In the genomic region with DNA sequence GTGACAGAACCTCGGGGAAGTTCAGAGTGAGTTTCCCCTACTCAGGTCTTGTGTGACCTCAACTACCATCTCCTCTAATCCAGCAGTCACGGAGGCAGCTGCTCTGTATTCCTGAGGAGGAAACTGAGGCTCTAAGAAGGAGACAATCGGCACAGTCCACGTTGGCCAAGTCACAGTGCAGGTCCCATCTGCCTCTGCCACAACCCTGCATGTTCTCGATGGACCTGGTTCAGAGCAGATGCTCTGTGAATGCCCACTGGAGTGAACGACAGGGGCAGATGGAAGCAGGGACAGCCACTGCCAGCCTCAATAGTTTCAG, we compare ENCODE assay signal across 8 cellular contexts. TPM values are rescaled to one million over a fixed set of nuclear protein-coding genes. Genes with fewer than 3 reads are reported as not detected.
A peak's percentile ranks its signal among the peaks of the same experiment; 100 is the strongest.
DNase-seq lines count a peak whose midpoint lies in the region; ATAC-seq, FAIRE-seq and TF ChIP-seq lines count a peak whose summit lies in the region.

No MANE protein-coding gene starts in this region.

- peaks cover 32% of the 10 kb centered on the region for H3K4me1 ChIP-seq in GM12878 (ENCODE audit: control insufficient read depth, insufficient read depth, low read length)
- peaks cover 30% of the 10 kb centered on the region for H3K4me1 ChIP-seq in mesenchymal stem cell (ENCODE audit: control insufficient read depth, insufficient read depth, low read depth, low read length)
- peaks cover 31 to 47% of the 10 kb centered on the region in 2 donors for H3K4me1 ChIP-seq in thyroid gland

- 29% methylated on average over 5 of the region's 6 CpGs for WGBS in GM12878 (ENCODE audit: insufficient coverage, insufficient replicate concordance, low lambda C conversion rate, missing lambda C conversion rate)
- 68% methylated on average over 6 of the region's 6 CpGs for WGBS in mesenchymal stem cell
- WGBS in thyroid gland, 2 donors = 65% methylated on average over 5 to 6 of the region's 6 CpGs

- peak overlapping the region; percentile 84 for H3K4me3 Mint-ChIP-seq in activated T-cell treated with anti-CD3 and anti-CD28 coated beads, Interleukin-2, amount 50 U/mL, for 4 hours

- H2BK120ac ChIP-seq in mesenchymal stem cell (ENCODE audit: low read depth, low read length) = no peak overlapping the region

- no peaks in the 10 kb centered on the region for H3K9me3 Mint-ChIP-seq in activated T-cell treated with anti-CD3 and anti-CD28 coated beads, Interleukin-2, amount 50 U/mL, for 4 hours

- H3K18ac ChIP-seq in mesenchymal stem cell (ENCODE audit: low read depth in 1 of 2, low read length in 2 of 2) = peak overlapping the region in 1 of 2 experiments; percentile 18

- no peak overlapping the region for H2BK5ac ChIP-seq in mesenchymal stem cell (ENCODE audit: low read depth, low read length, poor library complexity, severe bottlenecking)

- H4K8ac ChIP-seq in mesenchymal stem cell (ENCODE audit: low read length) = peak overlapping the region; percentile 10

- H3K4me1 Mint-ChIP-seq in activated T-cell treated with anti-CD3 and anti-CD28 coated beads, Interleukin-2, amount 50 U/mL, for 4 hours (ENCODE audit: low read depth) = peaks cover 42% of the 10 kb centered on the region

- H3K36me3 Mint-ChIP-seq in activated T-cell treated with anti-CD3 and anti-CD28 coated beads, Interleukin-2, amount 50 U/mL, for 4 hours (ENCODE audit: insufficient read depth) = no peaks in the 10 kb centered on the region

- peak overlapping the region; percentile 66 for H3K4me2 ChIP-seq in GM12878 (ENCODE audit: control insufficient read depth, insufficient read depth)
- H3K4me2 ChIP-seq in mesenchymal stem cell (ENCODE audit: low read length, poor library complexity, severe bottlenecking) = no peak overlapping the region

- no TSS peak for BruUV-seq in GM12878 (replicated peaks; lab: Mats Ljungman, UMichigan)

- H3K9me3 ChIP-seq in GM12878 (replicated peaks; ENCODE audit: control insufficient read depth, insufficient read depth, low read length) (no peaks in the 10 kb centered on the region), mesenchymal stem cell (ENCODE audit: control insufficient read depth, low read length) (no peaks in the 10 kb centered on the region), thyroid gland (no peaks in the 10 kb centered on the region)

- H2AFZ ChIP-seq in GM12878 (ENCODE audit: control insufficient read depth, low read depth, low read length) (no peak overlapping the region), mesenchymal stem cell (ENCODE audit: low read depth, low read length) (no peak overlapping the region)

- H2AK5ac ChIP-seq in mesenchymal stem cell (ENCODE audit: low read length, severe bottlenecking) = peak overlapping the region; percentile 47

- H3K36me3 ChIP-seq in GM12878 (ENCODE audit: control insufficient read depth in 2 of 2, insufficient read depth in 2 of 2, low read length in 1 of 2) = no peaks in the 10 kb centered on the region
- peaks cover 13 to 18% of the 10 kb centered on the region in 2 experiments for H3K36me3 ChIP-seq in mesenchymal stem cell (ENCODE audit: control insufficient read depth in 1 of 2, insufficient read depth in 2 of 2, low read depth in 1 of 2, low read length in 2 of 2)
- no peaks in the 10 kb centered on the region for H3K36me3 ChIP-seq in thyroid gland

- SMC1A ChIA-PET in GM12878 (lab: Charles Lee; ENCODE audit: uncharacterized antibody, unreplicated experiment) = interaction anchor here (1.0 to 5.9 kb wide), 2 partner anchors 49 to 62 kb away, joined by 3 to 33 read pairs; partner anchors contain the start of gene DUSP1

- no peak for TF ChIP-seq POLR2A in GM12878 (IDR thresholded peaks at IDR 0.05; ENCODE audit: low read depth, low read length)
- TF ChIP-seq POLR2A in thyroid gland (IDR thresholded peaks at IDR 0.05) = no peak

- intact Hi-C loops in GM12878 (cut with micrococcal nuclease; ENCODE audit: unreplicated experiment) (loop anchor here (10.0 kb wide), 1 partner anchor 119 kb away; no protein-coding TSS in a partner anchor), thyroid gland (cut with DNase I) (no loop called here)

- TF ChIP-seq CTCF in GM12878 (IDR thresholded peaks at IDR 0.05 in 2 of 3, conservative IDR thresholded peaks at IDR 0.05 in 1 of 3; ENCODE audit: control insufficient read depth in 2 of 3, extremely low read depth in 1 of 3, insufficient read depth in 1 of 3, low read depth in 3 of 3, low read length in 3 of 3) = no peak
- TF ChIP-seq CTCF in thyroid gland (IDR thresholded peaks at IDR 0.05) = no peak

- no peaks in the 10 kb centered on the region for H3K27me3 ChIP-seq in GM12878 (replicated peaks in 1 of 2; ENCODE audit: control insufficient read depth in 2 of 2, insufficient read depth in 2 of 2, low read length in 1 of 2)
- no peaks in the 10 kb centered on the region for H3K27me3 ChIP-seq in mesenchymal stem cell (ENCODE audit: control insufficient read depth in 1 of 2, insufficient read depth in 1 of 2, low read length in 2 of 2)
- H3K27me3 ChIP-seq in thyroid gland = no peaks in the 10 kb centered on the region

- no peak for DNase-seq in activated T-cell treated with anti-CD3 and anti-CD28 coated beads, Interleukin-2, amount 50 U/mL, for 4 hours
- no peak for DNase-seq in activated T-cell treated with anti-CD3 and anti-CD28 coated beads, Interleukin-2, amount 50 U/mL, for 1 hour
- DNase-seq in GM12878 (ENCODE audit: low read depth, low spot score) (no peak), mesenchymal stem cell (no peak), thyroid gland (no peak), NCI-H1417 treated with DMSO at 0.1 percent for 48 hours (lab: John Stamatoyannopoulos, UW) (no peak), NK-92 (lab: John Stamatoyannopoulos, UW; ENCODE audit: unreplicated experiment) (no peak), inferior parietal cortex (ENCODE audit: extremely low spot score) (no peak)

- no peak for TF ChIP-seq RAD21 in GM12878 (IDR thresholded peaks at IDR 0.05; ENCODE audit: insufficient read depth, low read depth, low read length)

- POLR2A ChIA-PET in GM12878 (lab: Charles Lee) = interaction anchor here (0.6 to 1.0 kb wide), 4 partner anchors 20 to 61 kb away, joined by 3 read pairs; no protein-coding TSS in a partner anchor

- H3K27ac ChIP-seq in GM12878 (ENCODE audit: control insufficient read depth, insufficient read depth) (no peak overlapping the region), mesenchymal stem cell (ENCODE audit: low read length, poor library complexity, severe bottlenecking) (no peak overlapping the region), thyroid gland (peak overlapping the region in 2 of 3 donors; percentile 84 to 93)

- H2BK15ac ChIP-seq in mesenchymal stem cell (ENCODE audit: low read depth, poor library complexity, severe bottlenecking) = no peak overlapping the region

- H4K91ac ChIP-seq in mesenchymal stem cell (ENCODE audit: low read length) = peak overlapping the region; percentile 1

- H3K27me3 Mint-ChIP-seq in activated T-cell treated with anti-CD3 and anti-CD28 coated beads, Interleukin-2, amount 50 U/mL, for 4 hours (ENCODE audit: low read depth) = no peaks in the 10 kb centered on the region

- peak overlapping the region in 1 of 2 experiments; percentile 40 for H3K4ac ChIP-seq in mesenchymal stem cell (ENCODE audit: low read depth in 1 of 2, low read length in 2 of 2)

- CTCF ChIA-PET in GM12878 (lab: Yijun Ruan, JAX) = interaction anchor here (0.8 kb wide), 1 partner anchor 61 kb away, joined by 3 read pairs; no protein-coding TSS in a partner anchor

- H3K9ac ChIP-seq in GM12878 (ENCODE audit: control insufficient read depth, insufficient read depth, low read length) = no peak overlapping the region; the same call in 1 of the 2 replicates
- H3K9ac ChIP-seq in mesenchymal stem cell (ENCODE audit: low read length) = peak overlapping the region; percentile 93

- peak overlapping the region in 1 of 2 experiments; percentile 66 for H3K14ac ChIP-seq in mesenchymal stem cell (ENCODE audit: low read length in 2 of 2)

- H3K4me3 ChIP-seq in GM12878 (peak overlapping the region; percentile 97), mesenchymal stem cell (ENCODE audit: insufficient read depth in 1 of 2, low read depth in 1 of 2, low read length in 2 of 2) (peak overlapping the region in 1 of 2 experiments; percentile 92), thyroid gland (replicated peaks in 1 of 3) (no peak overlapping the region)

- in situ Hi-C loops in GM12878 (cut with MboI) = no loop called here

- H3K79me1 ChIP-seq in mesenchymal stem cell (replicated peaks; ENCODE audit: low read length, poor library complexity, severe bottlenecking) = peaks cover 1% of the 10 kb centered on the region

- RAD21 ChIA-PET in GM12878 (lab: Charles Lee; ENCODE audit: unreplicated experiment) = interaction anchor here (0.9 to 1.0 kb wide), 2 partner anchors 63 to 98 kb away, joined by 3 read pairs; no protein-coding TSS in a partner anchor

- TF ChIP-seq EP300 in GM12878 (IDR thresholded peaks at IDR 0.05; ENCODE audit: borderline replicate concordance in 1 of 2, control insufficient read depth in 1 of 2, low read depth in 2 of 2, low read length in 2 of 2) = no peak

- no peak overlapping the region for H3K23ac ChIP-seq in mesenchymal stem cell (ENCODE audit: low read length in 2 of 2)

- no peak for FAIRE-seq in GM12878 (lab: Jason Lieb, UNC)

- peak overlapping the region; percentile 51 to 82 for H2BK12ac ChIP-seq in mesenchymal stem cell (ENCODE audit: low read length in 2 of 2)

- no peak for ATAC-seq in activated T-cell treated with anti-CD3 and anti-CD28 coated beads, Interleukin-2, amount 50 U/mL, for 4 hours
- no peak for ATAC-seq in GM12878

- peaks cover 42% of the 10 kb centered on the region for H3K79me2 ChIP-seq in GM12878 (ENCODE audit: control insufficient read depth, insufficient read depth, low read length)

- H4K20me1 ChIP-seq in GM12878 (ENCODE audit: control insufficient read depth, insufficient read depth) = no peaks in the 10 kb centered on the region

RNA-seq across cellular contexts. Expression of gene ERGIC1, which starts 0.7 kb away (rescaled TPM):
- 10 to 100 TPM; 28.7 to 36.3 (median 32.1) TPM for total RNA-seq in activated T-cell treated with anti-CD3 and anti-CD28 coated beads, Interleukin-2, amount 50 U/mL, for 4 hours
- 247 and 251 TPM in 2 replicates for total RNA-seq in GM12878 (2013; cell fraction: nucleolus; rRNA removed)
- total RNA-seq in GM12878 (2014; rRNA removed) (77.0 and 86.2 TPM in 2 replicates), GM12878 (2014; rRNA removed; fragmentation: Illumina TruSeq; extraction: Trizol) (70.6 and 71.3 TPM in 2 replicates), GM12878 (2021) (90.0 and 97.6 TPM in 2 replicates), thyroid gland (100 to 1,000 TPM; 156 to 214 (median 175) TPM)
- 45.2 TPM for polyA plus RNA-seq in GM12878 (2011; ENCODE audit: low read depth)
- polyA plus RNA-seq in GM12878 (2011; rRNA removed) (56.1 and 81.2 TPM in 2 replicates), GM12878 (2014; fragmentation: Illumina TruSeq; extraction: Trizol) (78.1 and 104 TPM in 2 replicates), GM12878 (2014; fragmentation: Nextera tagmentation; extraction: Ambion mirVana) (10 to 100 TPM in 1 of 2 experiments, 1 to 10 TPM in 1; 8.8 to 21.0 TPM), GM12878 (2014; rRNA removed) (88.7 and 88.8 TPM in 2 replicates), GM12878 (2016; fragmentation: Nextera tagmentation; extraction: Ambion mirVana) (10 to 100 TPM; 26.3 to 28.6 TPM)
- 110 and 117 TPM in 2 replicates for polyA plus RNA-seq in GM12878 (2011; cell fraction: cytosol; rRNA removed)
- polyA plus RNA-seq in GM12878 (2011; cell fraction: nucleus; rRNA removed) = 70.5 and 84.8 TPM in 2 replicates
- polyA plus RNA-seq in GM12878 (2012) = 72.6 and 77.3 TPM in 2 replicates
- polyA minus RNA-seq in GM12878 (2011; rRNA and poly(A)+ RNA removed) = 136 and 155 TPM in 2 replicates
- 30.7 and 37.3 TPM in 2 replicates for polyA minus RNA-seq in GM12878 (2011; cell fraction: cytosol; rRNA and poly(A)+ RNA removed)
- polyA minus RNA-seq in GM12878 (2011; cell fraction: nucleus; rRNA and poly(A)+ RNA removed) = 28.8 and 59.6 TPM in 2 replicates
- 143 TPM for polyA plus RNA-seq in mesenchymal stem cell (2013, experiment 1 of 2)
- polyA plus RNA-seq in mesenchymal stem cell (2013, experiment 2 of 2) = 140 TPM

Comparison
In these comparisons a context has a peak if more than half of its experiments do, and no peak if none do; other contexts are left out.
1. H3K27ac ChIP-seq: peak in thyroid gland (2 of 3); none in GM12878 (single experiment) and mesenchymal stem cell (single experiment).